12 cellular contexts compared by ENCODE assay signal in genomic region chr15:93024716-93025624, GRCh38.
DNase-seq lines count a peak whose midpoint lies in the region; ATAC-seq and TF ChIP-seq lines count a peak whose summit lies in the region.
"Had no signal": no experiment of that assay in that cellular context is flagged by ENCODE, and none has a peak within 500 bp of the region (broad histone marks: within the 10 kb centered on the region; RNA-seq: fewer than 3 reads in every experiment).

No MANE protein-coding gene starts in this region.

- no peak overlapping the region for H3K27ac ChIP-seq in CD4-positive, alpha-beta memory T cell (ENCODE audit: low read depth, low read length)
- H3K27ac ChIP-seq in ascending aorta, result peak overlapping the region; percentile 93 to 95
- H3K27ac ChIP-seq in neutrophil, result peak overlapping the region; percentile 92

- CTCF ChIA-PET in CD4-positive, alpha-beta memory T cell (lab: Charles Lee; ENCODE audit: partially characterized antibody), result interaction anchor here (1.4 to 1.6 kb wide), 3 partner anchors 10 to 1095 kb away, joined by 3 to 7 read pairs (median 4); no protein-coding TSS in a partner anchor

- intact Hi-C loops in CD4-positive, alpha-beta memory T cell (cut with micrococcal nuclease), result no loop called here
- intact Hi-C loops in ascending aorta (cut with DNase I), result loop anchor here (5.0 kb wide), 1 partner anchor 292 kb away; no protein-coding TSS in a partner anchor

- no peak for DNase-seq in CD4-positive, alpha-beta memory T cell
- DNase-seq in HFFc6, result no peak
- peak in 1 of 2 donors; percentile 43 for DNase-seq in ascending aorta (ENCODE audit: low spot score in 2 of 2)
- DNase-seq in C1 segment of cervical spinal cord (lab: John Stamatoyannopoulos, UW), result no peak
- no peak for DNase-seq in AML-193 (lab: John Stamatoyannopoulos, UW)
- DNase-seq: DMS79; lower lobe of right lung; NCI-H526 treated with DMSO at 0.1 percent for 48 hours; SIG-M5; stimulated activated CD4-positive, alpha-beta T cell treated with anti-CD3 and anti-CD28 coated beads, Interleukin-4, amount 100 ng/mL, for 1 hour had no signal

- peak overlapping the region in 3 of 8 donors; percentile 0 to 16 (median 4) for H3K4me3 Mint-ChIP-seq in CD4-positive, alpha-beta memory T cell
- H3K4me3 Mint-ChIP-seq in HFFc6, result no peak overlapping the region; the same call in 1 of the 2 replicates

- peaks cover 0 to 4% (median 0%) of the 10 kb centered on the region in 8 donors for H3K9me3 Mint-ChIP-seq in CD4-positive, alpha-beta memory T cell
- no peaks in the 10 kb centered on the region; the same call in 1 of the 2 replicates for H3K9me3 Mint-ChIP-seq in HFFc6

- H3K4me1 ChIP-seq in CD4-positive, alpha-beta memory T cell (ENCODE audit: insufficient read depth, low read length), result peaks cover 44% of the 10 kb centered on the region
- H3K4me1 ChIP-seq in ascending aorta (peaks cover 29 to 39% of the 10 kb centered on the region in 2 donors), neutrophil (ENCODE audit: control insufficient read depth in 1 of 2, insufficient read depth in 1 of 2, low read depth in 1 of 2, low read length in 1 of 2) (peaks cover 56 to 57% of the 10 kb centered on the region in 2 experiments)

- H3K36me3 Mint-ChIP-seq in CD4-positive, alpha-beta memory T cell, result peaks cover 57 to 79% of the 10 kb centered on the region in 2 donors
- H3K36me3 Mint-ChIP-seq in HFFc6 (ENCODE audit: low read depth), result peaks cover 55% of the 10 kb centered on the region

- POLR2A ChIA-PET in CD4-positive, alpha-beta memory T cell (lab: Charles Lee; ENCODE audit: partially characterized antibody), result no interaction called here

- H3K4me1 Mint-ChIP-seq in CD4-positive, alpha-beta memory T cell, result peaks cover 46 to 74% (median 55%) of the 10 kb centered on the region in 4 donors
- H3K4me1 Mint-ChIP-seq in HFFc6 (ENCODE audit: low read depth), result peaks cover 29% of the 10 kb centered on the region

- H3K4me3 ChIP-seq in CD4-positive, alpha-beta memory T cell (ENCODE audit: low read length in 2 of 2), result no peak overlapping the region
- no peak overlapping the region for H3K4me3 ChIP-seq in ascending aorta
- H3K4me3 ChIP-seq in neutrophil (ENCODE audit: low read depth in 1 of 2, low read length in 1 of 2), result peak overlapping the region in 1 of 2 experiments; percentile 51
- H3K4me3 ChIP-seq: lower lobe of right lung had no signal

- no peaks in the 10 kb centered on the region for H3K27me3 Mint-ChIP-seq in CD4-positive, alpha-beta memory T cell
- H3K27me3 Mint-ChIP-seq in HFFc6 (ENCODE audit: insufficient read depth), result peaks cover 18% of the 10 kb centered on the region

- TF ChIP-seq CTCF in HFFc6 (IDR thresholded peaks at IDR 0.05) (no peak), ascending aorta (IDR thresholded peaks at IDR 0.05) (no peak), neutrophil (IDR thresholded peaks at IDR 0.05) (no peak)

- no peaks in the 10 kb centered on the region for H3K9me3 ChIP-seq in CD4-positive, alpha-beta memory T cell (ENCODE audit: control insufficient read depth in 1 of 2, low read length in 2 of 2)
- H3K9me3 ChIP-seq in ascending aorta (no peaks in the 10 kb centered on the region), neutrophil (no peaks in the 10 kb centered on the region)
- H3K9me3 ChIP-seq: lower lobe of right lung had no signal

- ATAC-seq in GM18519 (IDR thresholded peaks at IDR 0.05; ENCODE audit: low FRiP score, unreplicated experiment), result no peak
- ATAC-seq: lower lobe of right lung had no signal

- H3K36me3 ChIP-seq in CD4-positive, alpha-beta memory T cell (ENCODE audit: insufficient read depth, low read length), result peaks cover 66% of the 10 kb centered on the region
- H3K36me3 ChIP-seq in ascending aorta (peaks cover 38 to 59% of the 10 kb centered on the region in 2 donors), neutrophil (peaks cover 65% of the 10 kb centered on the region)

- H3K27me3 ChIP-seq in CD4-positive, alpha-beta memory T cell (ENCODE audit: insufficient read depth, low read length), result no peaks in the 10 kb centered on the region
- no peaks in the 10 kb centered on the region for H3K27me3 ChIP-seq in ascending aorta
- no peaks in the 10 kb centered on the region for H3K27me3 ChIP-seq in neutrophil

- peak overlapping the region; percentile 44 to 83 (median 65) for H3K27ac Mint-ChIP-seq in CD4-positive, alpha-beta memory T cell
- peak overlapping the region; percentile 37; the same call in 1 of the 2 replicates for H3K27ac Mint-ChIP-seq in HFFc6
